22 cellular contexts compared by ENCODE assay signal in the genomic region with DNA sequence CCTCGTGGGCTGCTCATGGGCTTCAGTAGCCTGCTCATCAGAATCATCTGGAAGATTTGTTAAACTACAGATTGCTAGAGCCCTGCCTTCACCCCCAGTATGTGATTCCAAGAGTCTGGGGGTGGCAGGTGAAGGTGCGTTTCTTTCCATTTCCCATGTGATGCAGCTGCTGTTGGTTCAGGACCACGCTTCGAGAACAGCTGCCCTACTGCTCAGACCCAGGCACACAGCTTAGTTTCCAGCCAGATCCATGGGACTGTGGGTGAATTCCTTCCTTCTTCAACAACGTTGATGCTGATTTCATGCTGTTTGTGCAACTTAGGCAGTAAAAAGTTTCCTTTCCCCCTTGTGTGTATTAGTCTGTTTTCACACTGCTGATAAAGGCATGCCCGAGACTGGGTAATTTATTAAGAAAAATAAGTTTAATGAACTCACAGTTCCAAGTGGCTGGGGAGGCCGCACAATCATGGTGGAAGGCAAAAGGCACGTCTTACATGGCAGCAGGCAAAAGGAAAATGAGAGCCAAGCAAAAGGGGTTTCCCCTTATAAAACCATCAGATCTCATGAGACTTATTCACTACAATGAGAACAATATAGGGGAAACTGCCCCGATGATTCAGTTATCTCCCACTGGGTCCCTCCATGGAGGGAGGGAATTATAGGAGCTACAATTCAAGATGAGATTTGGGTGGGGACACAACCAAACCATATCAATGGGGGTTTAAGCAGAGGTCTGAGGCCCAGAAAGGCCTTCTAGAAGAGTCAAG.
DNase-seq lines count a peak whose midpoint lies in the region; ATAC-seq and TF ChIP-seq lines count a peak whose summit lies in the region.
"Had no signal": no experiment of that assay in that cellular context is flagged by ENCODE, and none has a peak within 500 bp of the region (broad histone marks: within the 10 kb centered on the region; RNA-seq: fewer than 3 reads in every experiment).

No MANE protein-coding gene starts in this region.

- peaks cover 6% of the 10 kb centered on the region for H3K79me2 ChIP-seq in smooth muscle cell (ENCODE audit: low read depth)

- H3K27me3 ChIP-seq in mucosa of stomach (ENCODE audit: control insufficient read depth, insufficient read depth, low read length) (no peaks in the 10 kb centered on the region), transverse colon (no peaks in the 10 kb centered on the region), smooth muscle cell (ENCODE audit: low read depth) (no peaks in the 10 kb centered on the region)
- H3K27me3 ChIP-seq: neutrophil had no signal

- TF ChIP-seq CTCF in transverse colon (IDR thresholded peaks at IDR 0.05) (no peak), smooth muscle cell (IDR thresholded peaks at IDR 0.05; ENCODE audit: borderline replicate concordance, insufficient read depth, poor library complexity, severe bottlenecking) (no peak)

- H3K36me3 Mint-ChIP-seq in activated naive CD8-positive, alpha-beta T cell, result peaks cover 4% of the 10 kb centered on the region
- peaks cover 8% of the 10 kb centered on the region for H3K36me3 Mint-ChIP-seq in activated naive CD8-positive, alpha-beta T cell treated with anti-CD3 and anti-CD28 coated beads for 36 hours
- peaks cover 8% of the 10 kb centered on the region for H3K36me3 Mint-ChIP-seq in activated T-helper 17 cell treated with anti-CD3 and anti-CD28 coated beads, Interleukin-2, amount 50 U/mL, for 72 hours (ENCODE audit: low read depth)

- no peaks in the 10 kb centered on the region for H3K9me3 ChIP-seq in mucosa of stomach (ENCODE audit: control insufficient read depth, low read length)
- H3K9me3 ChIP-seq in transverse colon, result no peaks in the 10 kb centered on the region
- no peaks in the 10 kb centered on the region for H3K9me3 ChIP-seq in smooth muscle cell (replicated peaks; ENCODE audit: low read depth)
- H3K9me3 ChIP-seq: neutrophil had no signal

- TF ChIP-seq EP300 in transverse colon (IDR thresholded peaks at IDR 0.05; ENCODE audit: low read depth), result no peak

- H3K27ac Mint-ChIP-seq in activated naive CD8-positive, alpha-beta T cell, result peak overlapping the region; percentile 72
- H3K27ac Mint-ChIP-seq in activated naive CD8-positive, alpha-beta T cell treated with anti-CD3 and anti-CD28 coated beads for 36 hours, result no peak overlapping the region
- peak overlapping the region; percentile 82 for H3K27ac Mint-ChIP-seq in activated T-helper 17 cell treated with anti-CD3 and anti-CD28 coated beads, Interleukin-2, amount 50 U/mL, for 72 hours
- H3K27ac Mint-ChIP-seq: activated CD8-positive, alpha-beta T cell treated with anti-CD3 and anti-CD28 coated beads for 36 hours; memory B cell had no signal

- DNase-seq in activated naive CD8-positive, alpha-beta T cell treated with anti-CD3 and anti-CD28 coated beads for 36 hours, result no peak
- DNase-seq in transverse colon (no peak), smooth muscle cell (lab: John Stamatoyannopoulos, UW; ENCODE audit: unreplicated experiment) (no peak), CD1c-positive myeloid dendritic cell (ENCODE audit: extremely low spot score) (no peak)
- DNase-seq: ACHN; activated CD8-positive, alpha-beta T cell treated with anti-CD3 and anti-CD28 coated beads for 36 hours; aorta; COR-L47; head of caudate nucleus; KBM-7; NCI-H1048; NCI-H2081 treated with DMSO at 0.1 percent for 48 hours; NCI-H69; stimulated activated CD4-positive, alpha-beta T cell treated with anti-CD3 and anti-CD28 coated beads, Interleukin-4, amount 100 ng/mL, for 24 hours; stimulated activated CD8-positive, alpha-beta memory T cell treated with anti-CD3 and anti-CD28 coated beads, Interleukin-4, amount 100 ng/mL, for 48 hours had no signal

- ATAC-seq in activated T-helper 17 cell treated with anti-CD3 and anti-CD28 coated beads, Interleukin-2, amount 50 U/mL, for 72 hours (replicated peaks), result peak; percentile 36
- no peak for ATAC-seq in GM21619 (IDR thresholded peaks at IDR 0.05; ENCODE audit: unreplicated experiment)
- ATAC-seq: activated CD8-positive, alpha-beta T cell treated with anti-CD3 and anti-CD28 coated beads for 36 hours had no signal

- H3K27ac ChIP-seq in transverse colon (peak overlapping the region; percentile 78 to 88 (median 84)), smooth muscle cell (ENCODE audit: low read depth) (no peak overlapping the region)
- H3K27ac ChIP-seq: HL-60, neutrophil had no signal

- in situ Hi-C loops in transverse colon (cut with MboI; ENCODE audit: low pct_ligation_motif_present in 1 of 4, low pct_unique_long_range_greater_than_20kb in 1 of 4, low sequenced_read_pairs in 3 of 4), result no loop called here

- H2AFZ ChIP-seq in smooth muscle cell (ENCODE audit: low read depth), result no peak overlapping the region

- no peak overlapping the region for H3K4me3 Mint-ChIP-seq in activated naive CD8-positive, alpha-beta T cell
- no peak overlapping the region for H3K4me3 Mint-ChIP-seq in activated naive CD8-positive, alpha-beta T cell treated with anti-CD3 and anti-CD28 coated beads for 36 hours
- peak overlapping the region; percentile 18 for H3K4me3 Mint-ChIP-seq in activated T-helper 17 cell treated with anti-CD3 and anti-CD28 coated beads, Interleukin-2, amount 50 U/mL, for 72 hours
- H3K4me3 Mint-ChIP-seq: activated CD8-positive, alpha-beta T cell treated with anti-CD3 and anti-CD28 coated beads for 36 hours; memory B cell had no signal

- H3K9ac ChIP-seq in mucosa of stomach (ENCODE audit: low read length), result peak overlapping the region; percentile 11
- H3K9ac ChIP-seq in smooth muscle cell (ENCODE audit: low read depth), result no peak overlapping the region

- H3F3A ChIP-seq in smooth muscle cell (ENCODE audit: low read depth), result peaks cover 7% of the 10 kb centered on the region

- peaks cover 88% of the 10 kb centered on the region for H4K20me1 ChIP-seq in smooth muscle cell (ENCODE audit: low read depth)

- H3K4me1 ChIP-seq in mucosa of stomach (ENCODE audit: control insufficient read depth, insufficient read depth, low read length) (peaks cover 33% of the 10 kb centered on the region), transverse colon (peaks cover 26 to 56% (median 37%) of the 10 kb centered on the region in 4 donors), smooth muscle cell (ENCODE audit: low read depth) (peaks cover 5% of the 10 kb centered on the region)

- TF ChIP-seq POLR2A in transverse colon (IDR thresholded peaks at IDR 0.05), result no peak

- no peaks in the 10 kb centered on the region for H3K9me3 Mint-ChIP-seq in activated naive CD8-positive, alpha-beta T cell (ENCODE audit: low read depth)
- H3K9me3 Mint-ChIP-seq in activated naive CD8-positive, alpha-beta T cell treated with anti-CD3 and anti-CD28 coated beads for 36 hours, result peaks cover 5% of the 10 kb centered on the region
- peaks cover 5% of the 10 kb centered on the region for H3K9me3 Mint-ChIP-seq in activated T-helper 17 cell treated with anti-CD3 and anti-CD28 coated beads, Interleukin-2, amount 50 U/mL, for 72 hours
- H3K9me3 Mint-ChIP-seq: activated CD8-positive, alpha-beta T cell treated with anti-CD3 and anti-CD28 coated beads for 36 hours had no signal

- H3K4me3 ChIP-seq in mucosa of stomach (ENCODE audit: low read length) (no peak overlapping the region), transverse colon (no peak overlapping the region), smooth muscle cell (no peak overlapping the region)

- H3K36me3 ChIP-seq in mucosa of stomach (ENCODE audit: control insufficient read depth, insufficient read depth, low read length) (no peaks in the 10 kb centered on the region), transverse colon (no peaks in the 10 kb centered on the region), smooth muscle cell (ENCODE audit: low read depth) (no peaks in the 10 kb centered on the region)
- H3K36me3 ChIP-seq: neutrophil had no signal

- no peaks in the 10 kb centered on the region for H3K27me3 Mint-ChIP-seq in activated naive CD8-positive, alpha-beta T cell
- no peaks in the 10 kb centered on the region for H3K27me3 Mint-ChIP-seq in activated naive CD8-positive, alpha-beta T cell treated with anti-CD3 and anti-CD28 coated beads for 36 hours
- no peaks in the 10 kb centered on the region for H3K27me3 Mint-ChIP-seq in activated T-helper 17 cell treated with anti-CD3 and anti-CD28 coated beads, Interleukin-2, amount 50 U/mL, for 72 hours
- H3K27me3 Mint-ChIP-seq: activated CD8-positive, alpha-beta T cell treated with anti-CD3 and anti-CD28 coated beads for 36 hours; memory B cell had no signal

- WGBS in transverse colon (ENCODE audit: low coverage in 1 of 2), 2 donors, result 81% methylated on average over 8 to 9 of the region's 9 CpGs
- 82% methylated on average over 9 of the region's 9 CpGs for WGBS in smooth muscle cell (ENCODE audit: low lambda C conversion rate)

- no peak overlapping the region for H3K4me2 ChIP-seq in smooth muscle cell

- peaks cover 33% of the 10 kb centered on the region for H3K4me1 Mint-ChIP-seq in activated naive CD8-positive, alpha-beta T cell (ENCODE audit: low read depth)
- peaks cover 29% of the 10 kb centered on the region for H3K4me1 Mint-ChIP-seq in activated naive CD8-positive, alpha-beta T cell treated with anti-CD3 and anti-CD28 coated beads for 36 hours
- H3K4me1 Mint-ChIP-seq in activated T-helper 17 cell treated with anti-CD3 and anti-CD28 coated beads, Interleukin-2, amount 50 U/mL, for 72 hours, result peaks cover 20% of the 10 kb centered on the region

- intact Hi-C loops in transverse colon (cut with DNase I; ENCODE audit: low total_unique reads), result loop anchor here (2.0 to 5.0 kb wide), 2 partner anchors 33 to 51 kb away; no protein-coding TSS in a partner anchor
